34 cellular contexts compared by ENCODE assay signal in genomic region chr13:96684472-96684871, GRCh38.
"Had no signal": no experiment of that assay in that cellular context is flagged by ENCODE, and none has a peak within 500 bp of the region (broad histone marks: within the 10 kb centered on the region; RNA-seq: fewer than 3 reads in every experiment).

No MANE protein-coding gene starts in this region.

- H3K27me3 ChIP-seq: cardiac muscle cell had no signal

- H3K27ac ChIP-seq: cardiac muscle cell, KMS-11, PC-9, RWPE1, SJCRH30, SK-N-MC had no signal

- DNase-seq: activated CD4-positive, alpha-beta T cell treated with anti-CD3 and anti-CD28 coated beads, Interleukin-2, amount 10 ng/mL, durations not matched to agents 24 days and 14 days; activated CD4-positive, alpha-beta T cell treated with anti-CD3 and anti-CD28 coated beads, Interleukin-2, amount 50 U/mL, for 4 hours; activated CD8-positive, alpha-beta T cell treated with anti-CD3 and anti-CD28 coated beads for 36 hours; activated effector memory CD4-positive, alpha-beta T cell treated with anti-CD3 and anti-CD28 coated beads, Interleukin-2, amount 50 U/mL, for 16 hours; activated naive CD4-positive, alpha-beta T cell; activated naive CD4-positive, alpha-beta T cell treated with anti-CD3 and anti-CD28 coated beads, Interleukin-2, amount 50 U/mL, for 16 hours; activated naive CD8-positive, alpha-beta T cell treated with anti-CD3 and anti-CD28 coated beads for 36 hours; activated T-cell treated with anti-CD3 and anti-CD28 coated beads, Interleukin-2, amount 50 U/mL, for 1 hour; activated T-cell treated with anti-CD3 and anti-CD28 coated beads, Interleukin-2, amount 50 U/mL, for 72 hours; amniotic stem cell; aorta; MM.1S; MV-4-11; NCI-H1092; NCI-H1436 treated with DMSO at 0.1 percent for 48 hours; NCI-H1694 treated with DMSO at 0.1 percent for 48 hours; NCI-H2029; NCI-H2171 treated with DMSO at 0.1 percent for 48 hours; NCI-H2227 treated with DMSO at 0.1 percent for 48 hours; NCI-H446; NCI-H510A treated with DMSO at 0.1 percent for 48 hours; NCI-H69; NCI-H82; PC-9; SHP77; SJCRH30; T1000 had no signal

- FAIRE-seq: RCC 7860, TTC549 had no signal

- H2AFZ ChIP-seq: PC-9 had no signal

- H3K36me3 ChIP-seq: cardiac muscle cell, SJCRH30 had no signal

- H3K9ac ChIP-seq: KMS-11 had no signal

- H3K9me3 ChIP-seq: SJCRH30 had no signal

- H3K4me2 ChIP-seq: KMS-11, PC-9 had no signal

- H3K4me3 ChIP-seq: cardiac muscle cell, PC-9, SJCRH30, SK-N-MC had no signal

- H3K4me1 ChIP-seq: SJCRH30 had no signal

- ATAC-seq: activated CD8-positive, alpha-beta T cell treated with anti-CD3 and anti-CD28 coated beads for 36 hours; activated T-cell treated with anti-CD3 and anti-CD28 coated beads, Interleukin-2, amount 50 U/mL, for 72 hours; activated T-helper 17 cell treated with anti-CD3 and anti-CD28 coated beads, Interleukin-2, amount 50 U/mL, for 72 hours had no signal
